In the genomic region with DNA sequence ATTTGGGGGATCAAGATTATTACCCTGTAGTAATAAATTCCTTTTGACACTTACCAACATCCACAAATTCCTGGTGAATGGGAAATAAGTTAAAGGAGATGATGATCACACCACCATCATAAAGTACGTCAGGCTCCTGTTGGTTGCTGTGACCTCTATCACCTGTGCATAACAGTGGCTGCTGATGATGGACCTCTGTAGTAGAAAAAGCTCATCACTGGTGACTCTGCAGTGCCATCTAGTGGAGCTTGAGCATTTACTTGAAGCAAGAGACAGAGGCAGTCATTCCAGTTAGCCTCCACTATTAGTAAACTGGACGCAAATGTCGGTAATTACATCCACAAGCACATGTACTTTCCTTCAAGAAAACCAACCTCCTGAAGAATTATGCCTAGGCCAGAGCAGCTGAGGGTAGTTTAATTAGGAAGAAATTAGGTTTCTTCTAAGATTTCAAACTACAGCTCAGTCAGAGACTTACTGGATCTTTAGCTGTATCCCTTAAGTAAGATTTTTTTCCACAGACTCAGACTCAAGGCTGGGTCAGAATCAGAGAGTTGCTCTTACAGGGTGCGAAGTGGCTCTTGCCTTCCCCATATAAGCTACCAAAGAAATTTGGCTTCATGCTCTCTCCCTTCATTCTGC, we compare ENCODE assay signal across 8 cellular contexts. TPM values are rescaled to one million over a fixed set of nuclear protein-coding genes. Genes with fewer than 3 reads are reported as not detected.
DNase-seq lines count a peak whose midpoint lies in the region; ATAC-seq, FAIRE-seq and TF ChIP-seq lines count a peak whose summit lies in the region.

No MANE protein-coding gene starts in this region.

- no peaks in the 10 kb centered on the region for H4K20me1 ChIP-seq in H1 (replicated peaks in 1 of 2; ENCODE audit: control insufficient read depth in 1 of 2, insufficient read depth in 2 of 2, low read length in 2 of 2)

- no peak overlapping the region for H4K5ac ChIP-seq in H1 (ENCODE audit: insufficient read length, low read depth, low read length)

- peak; percentile 89 for FAIRE-seq in H1 (lab: Jason Lieb, UNC)

- H3K9ac ChIP-seq in H1 (replicated peaks in 1 of 4; ENCODE audit: extremely low read depth in 1 of 4, low read depth in 3 of 4, low read length in 3 of 4): no peak overlapping the region

- no peak overlapping the region for H3K27ac Mint-ChIP-seq in activated CD4-positive, alpha-beta T cell treated with anti-CD3 and anti-CD28 coated beads, Interleukin-2, amount 10 ng/mL, durations not matched to agents 7 days and 5 days

- no peaks in the 10 kb centered on the region for H3K79me2 ChIP-seq in H1 (ENCODE audit: control insufficient read depth in 1 of 2, insufficient read depth in 2 of 2, low read length in 2 of 2)

- H4K91ac ChIP-seq in H1 (replicated peaks; ENCODE audit: insufficient read length, low read length): no peak overlapping the region

- no peak for TF ChIP-seq POLR2A in H1 (IDR thresholded peaks at IDR 0.05; ENCODE audit: control extremely low read depth in 1 of 2, low read depth in 2 of 2, low read length in 2 of 2)

- H2BK20ac ChIP-seq in H1 (ENCODE audit: low read length): no peak overlapping the region

- no peak overlapping the region for H3K14ac ChIP-seq in H1 (ENCODE audit: insufficient read length)

- no peaks in the 10 kb centered on the region for H3K9me3 Mint-ChIP-seq in activated CD4-positive, alpha-beta T cell treated with anti-CD3 and anti-CD28 coated beads, Interleukin-2, amount 10 ng/mL, durations not matched to agents 7 days and 5 days

- H3K27me3 ChIP-seq in H1 (replicated peaks in 1 of 4; ENCODE audit: control insufficient read depth in 3 of 4, extremely low read depth in 1 of 4, insufficient read depth in 3 of 4, low read length in 3 of 4): no peaks in the 10 kb centered on the region

- H2AFZ ChIP-seq in H1 (ENCODE audit: low read length): no peak overlapping the region

- H3K79me1 ChIP-seq in H1 (ENCODE audit: low read depth, low read length): no peaks in the 10 kb centered on the region

- POLR2A ChIA-PET in activated CD4-positive, alpha-beta T cell treated with anti-CD3 and anti-CD28 coated beads, Interleukin-2, amount 10 ng/mL, durations not matched to agents 7 days and 5 days (lab: Charles Lee): interaction anchor here (0.6 kb wide), 1 partner anchor 151 kb away, joined by 17 read pairs; no protein-coding TSS in a partner anchor
- POLR2A ChIA-PET in H1 (lab: Charles Lee; ENCODE audit: partially characterized antibody): no interaction called here

- H3K23me2 ChIP-seq in H1 (ENCODE audit: low read depth, low read length): no peaks in the 10 kb centered on the region

- no peaks in the 10 kb centered on the region for H3K36me3 ChIP-seq in H1 (ENCODE audit: control insufficient read depth in 2 of 4, insufficient read depth in 4 of 4, low read length in 3 of 4)

- H2BK120ac ChIP-seq in H1 (replicated peaks; ENCODE audit: low read depth, low read length): no peak overlapping the region

- H3K18ac ChIP-seq in H1 (ENCODE audit: extremely low read depth, low read length): no peak overlapping the region

- peak in 2 of 3 experiments; percentile 85 to 91; a peak in 3 of 4 replicates for TF ChIP-seq CTCF in H1 (IDR thresholded peaks at IDR 0.05; ENCODE audit: control extremely low read depth in 1 of 3, insufficient read depth in 1 of 3, low read depth in 1 of 3, low read length in 3 of 3)

- WGBS in H1 (ENCODE audit: extremely low coverage in 1 of 2, insufficient coverage in 1 of 2, insufficient read length in 1 of 2, insufficient replicate concordance in 2 of 2, low coverage in 1 of 2, low lambda C conversion rate in 2 of 2, missing lambda C conversion rate in 1 of 2), 2 experiments: 78% methylated on average over 4 of the region's 4 CpGs; no CpG with 5 or more reads in 1 of the 2 experiments

- H3K27me3 Mint-ChIP-seq in activated CD4-positive, alpha-beta T cell treated with anti-CD3 and anti-CD28 coated beads, Interleukin-2, amount 10 ng/mL, durations not matched to agents 7 days and 5 days: peaks cover 2% of the 10 kb centered on the region

- H4K8ac ChIP-seq in H1 (ENCODE audit: extremely low read depth, insufficient read depth, low read length): no peak overlapping the region

- no peak overlapping the region for H3K4me3 ChIP-seq in H1 (ENCODE audit: extremely low read depth in 1 of 4, insufficient read depth in 2 of 4, low read depth in 3 of 4, low read length in 4 of 4)

- H3K9me3 ChIP-seq in H1 (ENCODE audit: insufficient read depth in 2 of 2, low read depth in 1 of 2, low read length in 1 of 2): no peaks in the 10 kb centered on the region

- no peak for TF ChIP-seq EP300 in H1 (IDR thresholded peaks at IDR 0.05; ENCODE audit: borderline replicate concordance in 1 of 2, low read depth in 2 of 2, low read length in 2 of 2)

- peak; percentile 91 for DNase-seq in Ammon's horn (ENCODE audit: low spot score)
- DNase-seq in NCI-H526 treated with DMSO at 0.1 percent for 48 hours (lab: John Stamatoyannopoulos, UW): peak; percentile 50
- DNase-seq in activated CD4-positive, alpha-beta T cell treated with anti-CD3 and anti-CD28 coated beads, Interleukin-2, amount 10 ng/mL, durations not matched to agents 7 days and 5 days: peak; percentile 82
- DNase-seq in H1 (ENCODE audit: low read depth in 1 of 2, low spot score in 2 of 2): peak; percentile 15 to 67
- DNase-seq in middle frontal gyrus (ENCODE audit: extremely low spot score, low spot score): peak; percentile 84
- DNase-seq in stimulated activated CD8-positive, alpha-beta memory T cell treated with anti-CD3 and anti-CD28 coated beads, Interleukin-7, amount 100 ng/mL, for 4 hours (ENCODE audit: low read depth in 2 of 2): peak; percentile 20 to 49

- CTCF ChIA-PET in activated CD4-positive, alpha-beta T cell treated with anti-CD3 and anti-CD28 coated beads, Interleukin-2, amount 10 ng/mL, durations not matched to agents 7 days and 5 days (lab: Charles Lee): interaction anchor here (0.9 to 2.8 kb wide), 13 partner anchors 9 to 324 kb away, joined by 3 to 25 read pairs (median 7); no protein-coding TSS in a partner anchor
- CTCF ChIA-PET in H1 (lab: Charles Lee; ENCODE audit: partially characterized antibody): interaction anchor here (0.5 to 4.5 kb wide), 51 partner anchors 10 to 734 kb away, joined by 3 to 48 read pairs (median 4); no protein-coding TSS in a partner anchor

- H3K56ac ChIP-seq in H1 (replicated peaks; ENCODE audit: insufficient read length, low read depth, low read length): no peak overlapping the region

- H2AK5ac ChIP-seq in H1 (ENCODE audit: low read depth, low read length): no peak overlapping the region

- peaks cover 2% of the 10 kb centered on the region for H3K4me1 Mint-ChIP-seq in activated CD4-positive, alpha-beta T cell treated with anti-CD3 and anti-CD28 coated beads, Interleukin-2, amount 10 ng/mL, durations not matched to agents 7 days and 5 days

- no peak overlapping the region for H3K4me3 Mint-ChIP-seq in activated CD4-positive, alpha-beta T cell treated with anti-CD3 and anti-CD28 coated beads, Interleukin-2, amount 10 ng/mL, durations not matched to agents 7 days and 5 days

- no peak overlapping the region for H3K23ac ChIP-seq in H1 (ENCODE audit: insufficient read length)

- no peaks in the 10 kb centered on the region for H3K36me3 Mint-ChIP-seq in activated CD4-positive, alpha-beta T cell treated with anti-CD3 and anti-CD28 coated beads, Interleukin-2, amount 10 ng/mL, durations not matched to agents 7 days and 5 days (ENCODE audit: low read depth)

- no peak overlapping the region for H2BK15ac ChIP-seq in H1 (ENCODE audit: low read length)

- TF ChIP-seq RAD21 in H1 (IDR thresholded peaks at IDR 0.05 in 1 of 2, conservative IDR thresholded peaks at IDR 0.05 in 1 of 2; ENCODE audit: low read depth in 2 of 2, low read length in 2 of 2): peak; percentile 90 to 93

- H3K27ac ChIP-seq in H1 (ENCODE audit: low read depth, low read length): no peak overlapping the region

- H3K4me2 ChIP-seq in H1 (ENCODE audit: insufficient read depth in 1 of 2, low read depth in 2 of 2, low read length in 2 of 2): no peak overlapping the region

- no peak overlapping the region for H2BK5ac ChIP-seq in H1 (ENCODE audit: low read depth, low read length)

- ATAC-seq in GM18909 (IDR thresholded peaks at IDR 0.05; ENCODE audit: poor library complexity, unreplicated experiment) (peak; percentile 80), HG03565 (IDR thresholded peaks at IDR 0.05; ENCODE audit: unreplicated experiment) (peak; percentile 79)

- no peak overlapping the region for H3K4ac ChIP-seq in H1 (replicated peaks; ENCODE audit: insufficient read length, low read depth, low read length)

- H3K4me1 ChIP-seq in H1 (replicated peaks in 1 of 4; ENCODE audit: control insufficient read depth in 3 of 4, insufficient read depth in 4 of 4, low read length in 3 of 4): no peaks in the 10 kb centered on the region

- H2BK12ac ChIP-seq in H1 (ENCODE audit: low read depth, low read length): no peak overlapping the region

TF ChIP-seq in H1, 55 proteins besides CTCF, POLR2A, EP300 and RAD21:
- TF ChIP-seq CTBP2 (IDR thresholded peaks at IDR 0.05; ENCODE audit: borderline replicate concordance, insufficient read depth, insufficient read length, low read length) (no peak), KDM4A (IDR thresholded peaks at IDR 0.05; ENCODE audit: low read depth, low read length, severe bottlenecking) (no peak), SIN3A (conservative IDR thresholded peaks at IDR 0.05 in 1 of 2, IDR thresholded peaks at IDR 0.05 in 1 of 2; ENCODE audit: low read depth in 1 of 2, low read length in 2 of 2) (no peak), SP1 (IDR thresholded peaks at IDR 0.05; ENCODE audit: low read depth, low read length) (no peak)
- TF ChIP-seq, protein P1, sequence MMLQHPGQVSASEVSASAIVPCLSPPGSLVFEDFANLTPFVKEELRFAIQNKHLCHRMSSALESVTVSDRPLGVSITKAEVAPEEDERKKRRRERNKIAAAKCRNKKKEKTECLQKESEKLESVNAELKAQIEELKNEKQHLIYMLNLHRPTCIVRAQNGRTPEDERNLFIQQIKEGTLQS (IDR thresholded peaks at IDR 0.05; ENCODE audit: insufficient read depth, low read depth, low read length): no peak

RNA-seq across cellular contexts. Expression of gene CYB561, which starts 39.3 kb away (rescaled TPM):
- total RNA-seq in activated CD4-positive, alpha-beta T cell treated with anti-CD3 and anti-CD28 coated beads, Interleukin-2, amount 10 ng/mL, durations not matched to agents 7 days and 5 days: 1 to 10 TPM; 7.9 to 9.5 TPM
- 23.4 and 26.0 TPM in 2 replicates for total RNA-seq in H1 (2021; fragmentation: NEBNext Ultra II Directional; extraction: Animal tissue kit (Norgen Biotek cat#: 25700))
- polyA plus RNA-seq in H1 (2011; rRNA removed): 19.7 and 34.2 TPM in 2 replicates
- 21.6 TPM for polyA plus RNA-seq in H1 (2011; cell fraction: cytosol; rRNA removed)
- 33.9 TPM for polyA plus RNA-seq in H1 (2011; cell fraction: nucleus; rRNA removed)
- 16.4 to 21.8 TPM (median 19.6 TPM) in 4 replicates for polyA plus RNA-seq in H1 (2012, experiment 1 of 2)
- 17.5 TPM for polyA plus RNA-seq in H1 (2012, experiment 2 of 2)
- 23.5 TPM for polyA plus RNA-seq in H1 (2013, experiment 1 of 2)
- 24.6 TPM for polyA plus RNA-seq in H1 (2013, experiment 2 of 2)
- polyA minus RNA-seq in H1 (2011; rRNA and poly(A)+ RNA removed): 27.0 and 35.0 TPM in 2 replicates
- polyA minus RNA-seq in H1 (2011; cell fraction: cytosol; rRNA and poly(A)+ RNA removed): 21.3 TPM
- 16.3 TPM for polyA minus RNA-seq in H1 (2011; cell fraction: nucleus; rRNA and poly(A)+ RNA removed)

Comparison
In these comparisons a context has a peak if more than half of its experiments do, and no peak if none do; other contexts are left out.
1. DNase-seq: peak in every context shown above with its lines; median percentile 91 in Ammon's horn; 84 in middle frontal gyrus; 82 in activated CD4-positive, alpha-beta T cell treated with anti-CD3 and anti-CD28 coated beads, Interleukin-2, amount 10 ng/mL, durations not matched to agents 7 days and 5 days; 50 in NCI-H526 treated with DMSO at 0.1 percent for 48 hours; 41 in H1; 34 in stimulated activated CD8-positive, alpha-beta memory T cell treated with anti-CD3 and anti-CD28 coated beads, Interleukin-7, amount 100 ng/mL, for 4 hours.